Comparison of ENCODE assay signal across 16 cellular contexts in the genomic region with DNA sequence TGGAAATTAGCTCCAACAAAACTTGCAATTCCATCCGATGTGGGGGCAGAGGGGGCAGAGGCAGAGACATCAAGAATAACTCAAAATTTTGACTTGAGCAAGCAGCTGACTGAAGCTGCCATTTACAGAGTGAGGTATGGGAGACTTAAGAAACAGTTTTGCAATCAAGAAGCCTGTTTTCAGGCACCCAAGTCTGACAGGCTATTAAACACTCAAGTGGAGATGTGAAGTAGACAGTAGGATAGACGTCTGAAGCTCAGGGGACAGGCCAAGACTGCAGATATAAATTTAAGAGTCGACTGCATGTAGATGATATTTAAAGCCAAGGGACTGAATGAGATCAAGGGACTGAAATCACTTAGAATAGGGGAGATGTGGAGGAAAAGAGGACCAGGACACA.
"Had no signal": no experiment of that assay in that cellular context is flagged by ENCODE, and none has a peak within 500 bp of the region (broad histone marks: within the 10 kb centered on the region; RNA-seq: fewer than 3 reads in every experiment).

No MANE protein-coding gene starts in this region.

- DNase-seq: activated CD4-positive, alpha-beta T cell treated with anti-CD3 and anti-CD28 coated beads for 1 hour; activated CD4-positive, alpha-beta T cell treated with anti-CD3 and anti-CD28 coated beads, Interleukin-2, amount 50 U/mL, for 4 hours; activated naive CD4-positive, alpha-beta T cell treated with Interleukin-2 at 50 U/mL for 16 hours; anterior cingulate cortex; brain microvascular endothelial cell; effector memory CD4-positive, alpha-beta T cell; foreskin melanocyte; kidney glomerular epithelial cell; mesendoderm; stomach; T1000 had no signal

- H3K36me3 ChIP-seq: brain microvascular endothelial cell, stomach, thoracic aorta had no signal

- H3K27ac Mint-ChIP-seq: activated T-helper 17 cell treated with anti-CD3 and anti-CD28 coated beads, Interleukin-2, amount 50 U/mL, for 72 hours; dendritic cell treated with granulocyte-macrophage colony-stimulating factor and Interleukin-4, amounts not matched to agents 40 ng/mL and 50 ng/mL, for 4 days; nephron had no signal

- H3K4me3 ChIP-seq: stomach, thoracic aorta had no signal

- H3K27me3 Mint-ChIP-seq: activated T-helper 17 cell treated with anti-CD3 and anti-CD28 coated beads, Interleukin-2, amount 50 U/mL, for 72 hours had no signal

- H3K9me3 Mint-ChIP-seq: activated T-helper 17 cell treated with anti-CD3 and anti-CD28 coated beads, Interleukin-2, amount 50 U/mL, for 72 hours; dendritic cell treated with granulocyte-macrophage colony-stimulating factor and Interleukin-4, amounts not matched to agents 40 ng/mL and 50 ng/mL, for 4 days had no signal

- H3K9me3 ChIP-seq: stomach, thoracic aorta had no signal

- H3K4me3 Mint-ChIP-seq: activated T-helper 17 cell treated with anti-CD3 and anti-CD28 coated beads, Interleukin-2, amount 50 U/mL, for 72 hours; dendritic cell treated with granulocyte-macrophage colony-stimulating factor and Interleukin-4, amounts not matched to agents 40 ng/mL and 50 ng/mL, for 4 days; nephron had no signal

- H3K27me3 ChIP-seq: brain microvascular endothelial cell, stomach had no signal

- H3K27ac ChIP-seq: brain microvascular endothelial cell, stomach, thoracic aorta had no signal

- ATAC-seq: activated T-helper 17 cell treated with anti-CD3 and anti-CD28 coated beads, Interleukin-2, amount 50 U/mL, for 72 hours; sciatic nerve had no signal
